In genomic region chr3:196471551-196471950, GRCh38 we compare ENCODE assay signal across 1 cellular context.
TF ChIP-seq lines count a peak whose summit lies in the region.

No MANE protein-coding gene starts in this region.

TF ChIP-seq in IMR-90, 13 proteins besides CTCF, POLR2A, EP300 and RAD21:
- peak; percentile 36; the same call in 1 of the 2 replicates for TF ChIP-seq BHLHE40 (IDR thresholded peaks at IDR 0.05; ENCODE audit: low read depth, low read length)
- TF ChIP-seq SMC3 (IDR thresholded peaks at IDR 0.05; ENCODE audit: low read depth, low read length): no peak
